Comparison of ENCODE assay signal across 10 cellular contexts in genomic region chr17:1617620-1618174, GRCh38. TPM values are rescaled to one million over a fixed set of nuclear protein-coding genes. Genes with fewer than 3 reads are reported as not detected.
DNase-seq lines count a peak whose midpoint lies in the region; ATAC-seq and TF ChIP-seq lines count a peak whose summit lies in the region.
"Had no signal": no experiment of that assay in that cellular context is flagged by ENCODE, and none has a peak within 500 bp of the region (broad histone marks: within the 10 kb centered on the region; RNA-seq: fewer than 3 reads in every experiment).

No MANE protein-coding gene starts in this region.

- H3K4me3 ChIP-seq in AG04450 (ENCODE audit: low read depth, low read length) = no peak overlapping the region
- no peak overlapping the region for H3K4me3 ChIP-seq in mesodermal cell (ENCODE audit: extremely low read depth, insufficient read depth, low read length, poor library complexity, severe bottlenecking)
- H3K4me3 ChIP-seq: uterus had no signal

- CTCF ChIA-PET in AG04450 (lab: Charles Lee) = interaction anchor here (1.5 to 1.8 kb wide), 3 partner anchors 12 to 43 kb away, joined by 3 to 4 read pairs (median 4); partner anchors contain the start of gene RILP

- peaks cover 14% of the 10 kb centered on the region for H3K4me1 ChIP-seq in mesodermal cell (ENCODE audit: control insufficient read depth, insufficient read depth, low read length, poor library complexity, severe bottlenecking)
- H3K4me1 ChIP-seq: uterus had no signal

- H3K9me3 ChIP-seq in AG04450 (ENCODE audit: control insufficient read depth, insufficient read depth, low read length) (no peaks in the 10 kb centered on the region; the same call in 1 of the 2 replicates), mesodermal cell (ENCODE audit: control insufficient read depth, low read length) (no peaks in the 10 kb centered on the region)
- H3K9me3 ChIP-seq: uterus had no signal

- peak overlapping the region; percentile 68 for H3K27ac Mint-ChIP-seq in dendritic cell treated with granulocyte-macrophage colony-stimulating factor and Interleukin-4, amounts not matched to agents 40 ng/mL and 50 ng/mL, for 4 days

- WGBS in mesodermal cell (ENCODE audit: insufficient coverage in 2 of 2), 2 experiments = 86 to 88% methylated on average over 14 to 19 of the region's 20 CpGs

- no peaks in the 10 kb centered on the region for H3K27me3 ChIP-seq in AG04450 (ENCODE audit: control insufficient read depth, insufficient read depth, low read length)
- H3K27me3 ChIP-seq: uterus had no signal

- H3K27ac ChIP-seq in AG04450 (ENCODE audit: low read depth, low read length) = peak overlapping the region; percentile 47
- H3K27ac ChIP-seq in mesodermal cell (ENCODE audit: low read depth, low read length, severe bottlenecking) = peak overlapping the region; percentile 36

- peaks cover 100% of the 10 kb centered on the region for H3K36me3 Mint-ChIP-seq in dendritic cell treated with granulocyte-macrophage colony-stimulating factor and Interleukin-4, amounts not matched to agents 40 ng/mL and 50 ng/mL, for 4 days (ENCODE audit: low read depth)

- POLR2A ChIA-PET in AG04450 (lab: Yijun Ruan, JAX) = no interaction called here

- H3K4me3 Mint-ChIP-seq in dendritic cell treated with granulocyte-macrophage colony-stimulating factor and Interleukin-4, amounts not matched to agents 40 ng/mL and 50 ng/mL, for 4 days = no peak overlapping the region

- H3K27me3 Mint-ChIP-seq in dendritic cell treated with granulocyte-macrophage colony-stimulating factor and Interleukin-4, amounts not matched to agents 40 ng/mL and 50 ng/mL, for 4 days = no peaks in the 10 kb centered on the region

- intact Hi-C loops in dendritic cell treated with granulocyte-macrophage colony-stimulating factor and Interleukin-4, amounts not matched to agents 40 ng/mL and 50 ng/mL, for 4 days (cut with micrococcal nuclease) = no loop called here

- no peak for ATAC-seq in HG02763 (IDR thresholded peaks at IDR 0.05; ENCODE audit: unreplicated experiment)

- TF ChIP-seq CTCF in AG04450 (IDR thresholded peaks at IDR 0.05; ENCODE audit: low read depth, low read length) = no peak

- peaks cover 3% of the 10 kb centered on the region for H3K36me3 ChIP-seq in mesodermal cell (ENCODE audit: control insufficient read depth, insufficient read depth, low read length)
- H3K36me3 ChIP-seq: uterus had no signal

- DNase-seq in AG04450 (ENCODE audit: low read depth, low spot score) (no peak), NCI-H2227 (lab: John Stamatoyannopoulos, UW; ENCODE audit: unreplicated experiment) (peak; percentile 44), NCI-H1694 treated with DMSO at 0.1 percent for 48 hours (lab: John Stamatoyannopoulos, UW) (no peak), hepatic stellate cell (ENCODE audit: low spot score) (no peak), Ammon's horn (ENCODE audit: low spot score) (no peak)
- DNase-seq: KG1 had no signal

- no peaks in the 10 kb centered on the region for H3K9me3 Mint-ChIP-seq in dendritic cell treated with granulocyte-macrophage colony-stimulating factor and Interleukin-4, amounts not matched to agents 40 ng/mL and 50 ng/mL, for 4 days

- H3K4me1 Mint-ChIP-seq in dendritic cell treated with granulocyte-macrophage colony-stimulating factor and Interleukin-4, amounts not matched to agents 40 ng/mL and 50 ng/mL, for 4 days (ENCODE audit: low read depth) = peaks cover 76% of the 10 kb centered on the region

RNA-seq across cellular contexts. Expression of gene SLC43A2, which starts 10.9 kb away (rescaled TPM):
- polyA plus RNA-seq in AG04450 (2011; rRNA removed) = 5.3 and 6.8 TPM in 2 replicates
- 10.6 and 14.3 TPM in 2 replicates for polyA minus RNA-seq in AG04450 (2011; rRNA and poly(A)+ RNA removed)
- polyA plus RNA-seq in mesodermal cell (2013, experiment 1 of 2) = 12.5 TPM
- polyA plus RNA-seq in mesodermal cell (2013, experiment 2 of 2) = 11.2 TPM

RNA-seq across cellular contexts. Expression of gene SCARF1, which starts 27.8 kb away (rescaled TPM):
- polyA plus RNA-seq in AG04450 (2011; rRNA removed) = 0.17 and 0.20 TPM in 2 replicates
- 0.13 and 0.18 TPM in 2 replicates for polyA minus RNA-seq in AG04450 (2011; rRNA and poly(A)+ RNA removed)
- polyA plus RNA-seq in mesodermal cell (2013, experiment 1 of 2) = 22.6 TPM
- 14.6 TPM for polyA plus RNA-seq in mesodermal cell (2013, experiment 2 of 2)

RNA-seq across cellular contexts. Expression of gene RILP, which starts 32.0 kb away (rescaled TPM):
- 5.8 and 9.3 TPM in 2 replicates for polyA plus RNA-seq in AG04450 (2011; rRNA removed)
- 3.3 and 4.0 TPM in 2 replicates for polyA minus RNA-seq in AG04450 (2011; rRNA and poly(A)+ RNA removed)
- 10.7 TPM for polyA plus RNA-seq in mesodermal cell (2013, experiment 1 of 2)
- 7.9 TPM for polyA plus RNA-seq in mesodermal cell (2013, experiment 2 of 2)

RNA-seq across cellular contexts. Expression of gene PITPNA, which starts 55.1 kb away (rescaled TPM):
- polyA plus RNA-seq in AG04450 (2011; rRNA removed) = 47.9 and 53.6 TPM in 2 replicates
- polyA minus RNA-seq in AG04450 (2011; rRNA and poly(A)+ RNA removed) = 22.3 and 25.6 TPM in 2 replicates
- 57.0 TPM for polyA plus RNA-seq in mesodermal cell (2013, experiment 1 of 2)
- polyA plus RNA-seq in mesodermal cell (2013, experiment 2 of 2) = 54.2 TPM
